26 cellular contexts compared by ENCODE assay signal in the genomic region with DNA sequence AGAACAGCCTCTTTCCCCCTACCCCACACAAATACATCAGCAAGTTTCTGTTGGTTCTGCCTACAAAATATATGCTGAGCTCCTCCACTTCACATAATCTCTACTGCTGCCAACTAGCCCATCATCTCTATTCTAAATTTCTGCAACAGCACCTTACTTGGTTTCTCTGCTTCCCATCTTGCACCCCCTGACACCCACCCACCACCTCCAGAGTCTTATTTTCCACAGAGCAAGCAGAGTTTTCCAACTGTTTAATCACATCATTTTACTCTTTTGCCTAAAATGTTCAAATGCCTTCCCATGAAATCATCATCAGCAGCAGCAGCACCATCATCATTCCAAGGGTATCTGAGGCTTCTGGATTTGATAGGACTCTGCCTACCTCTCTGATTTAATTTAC.
"Had no signal": no experiment of that assay in that cellular context is flagged by ENCODE, and none has a peak within 500 bp of the region (broad histone marks: within the 10 kb centered on the region; RNA-seq: fewer than 3 reads in every experiment).

No MANE protein-coding gene starts in this region.

- DNase-seq: Kasumi-1, MG63, MV-4-11, NCI-H1092, NCI-H1105, NCI-H1417 treated with DMSO at 0.1 percent for 48 hours, NCI-H1436 treated with DMSO at 0.1 percent for 48 hours, NCI-H1694 treated with DMSO at 0.1 percent for 48 hours, NCI-H187 treated with DMSO at 0.1 percent for 48 hours, NCI-H2029, NCI-H2081, NCI-H2227 treated with DMSO at 0.1 percent for 48 hours, NCI-H446 treated with DMSO at 0.1 percent for 48 hours, NCI-H510A, NCI-H526, NCI-H748 treated with DMSO at 0.1 percent for 48 hours, PC-9, SHP77, SIG-M5, SJCRH30, T-cell had no signal

- H3K27me3 ChIP-seq: MG63, SJCRH30 had no signal

- H3K9me3 ChIP-seq: MG63, SJCRH30 had no signal

- ATAC-seq: Panc1, Right ventricle myocardium inferior, SK-N-SH treated with all-trans-retinoic acid at 6 μM for 48 hours, T-cell had no signal

- H3K4me1 Mint-ChIP-seq: T-cell had no signal

- H3K36me3 ChIP-seq: MG63, SJCRH30 had no signal

- H3K36me3 Mint-ChIP-seq: T-cell had no signal

- H3K4me2 ChIP-seq: PC-9 had no signal

- H3K4me3 ChIP-seq: MG63, PC-9, SJCRH30, SK-N-MC had no signal

- H3K27ac Mint-ChIP-seq: T-cell had no signal

- H3K4me3 Mint-ChIP-seq: T-cell had no signal

- H2AFZ ChIP-seq: PC-9 had no signal

- H3K27ac ChIP-seq: PC-9, RWPE1, SJCRH30, SK-N-MC had no signal

- H3K4me1 ChIP-seq: SJCRH30 had no signal

- H3K27me3 Mint-ChIP-seq: T-cell had no signal
